8 cellular contexts compared by ENCODE assay signal in genomic region chr1:236604218-236605029, GRCh38. TPM values are rescaled to one million over a fixed set of nuclear protein-coding genes. Genes with fewer than 3 reads are reported as not detected.
DNase-seq lines count a peak whose midpoint lies in the region; ATAC-seq and TF ChIP-seq lines count a peak whose summit lies in the region.

A gene with protein sequence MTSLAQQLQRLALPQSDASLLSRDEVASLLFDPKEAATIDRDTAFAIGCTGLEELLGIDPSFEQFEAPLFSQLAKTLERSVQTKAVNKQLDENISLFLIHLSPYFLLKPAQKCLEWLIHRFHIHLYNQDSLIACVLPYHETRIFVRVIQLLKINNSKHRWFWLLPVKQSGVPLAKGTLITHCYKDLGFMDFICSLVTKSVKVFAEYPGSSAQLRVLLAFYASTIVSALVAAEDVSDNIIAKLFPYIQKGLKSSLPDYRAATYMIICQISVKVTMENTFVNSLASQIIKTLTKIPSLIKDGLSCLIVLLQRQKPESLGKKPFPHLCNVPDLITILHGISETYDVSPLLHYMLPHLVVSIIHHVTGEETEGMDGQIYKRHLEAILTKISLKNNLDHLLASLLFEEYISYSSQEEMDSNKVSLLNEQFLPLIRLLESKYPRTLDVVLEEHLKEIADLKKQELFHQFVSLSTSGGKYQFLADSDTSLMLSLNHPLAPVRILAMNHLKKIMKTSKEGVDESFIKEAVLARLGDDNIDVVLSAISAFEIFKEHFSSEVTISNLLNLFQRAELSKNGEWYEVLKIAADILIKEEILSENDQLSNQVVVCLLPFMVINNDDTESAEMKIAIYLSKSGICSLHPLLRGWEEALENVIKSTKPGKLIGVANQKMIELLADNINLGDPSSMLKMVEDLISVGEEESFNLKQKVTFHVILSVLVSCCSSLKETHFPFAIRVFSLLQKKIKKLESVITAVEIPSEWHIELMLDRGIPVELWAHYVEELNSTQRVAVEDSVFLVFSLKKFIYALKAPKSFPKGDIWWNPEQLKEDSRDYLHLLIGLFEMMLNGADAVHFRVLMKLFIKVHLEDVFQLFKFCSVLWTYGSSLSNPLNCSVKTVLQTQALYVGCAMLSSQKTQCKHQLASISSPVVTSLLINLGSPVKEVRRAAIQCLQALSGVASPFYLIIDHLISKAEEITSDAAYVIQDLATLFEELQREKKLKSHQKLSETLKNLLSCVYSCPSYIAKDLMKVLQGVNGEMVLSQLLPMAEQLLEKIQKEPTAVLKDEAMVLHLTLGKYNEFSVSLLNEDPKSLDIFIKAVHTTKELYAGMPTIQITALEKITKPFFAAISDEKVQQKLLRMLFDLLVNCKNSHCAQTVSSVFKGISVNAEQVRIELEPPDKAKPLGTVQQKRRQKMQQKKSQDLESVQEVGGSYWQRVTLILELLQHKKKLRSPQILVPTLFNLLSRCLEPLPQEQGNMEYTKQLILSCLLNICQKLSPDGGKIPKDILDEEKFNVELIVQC (N-terminal part only) (minus strand): TSS chr1:236604516. CDS start chr1:236604095, 421 bp downstream.

- DNase-seq in EH (ENCODE audit: low read depth) (peak; percentile 96), H4 (ENCODE audit: low spot score) (peak; percentile 94), LoVo (ENCODE audit: low spot score) (peak; percentile 94), RWPE2 (ENCODE audit: low spot score) (peak; percentile 89), fibroblast of peridontal ligament (ENCODE audit: extremely low read depth) (peak; percentile 94), natural killer cell (peak; percentile 74)
- DNase-seq in activated T-helper 2 cell treated with anti-CD3 and anti-CD28 coated beads, Interferon-gamma antibody, Interleukin-2, Interleukin-4, amounts not matched to agents 10 μg/mL and 5 μg/mL and 100 μg/mL, durations not matched to agents 14 hours and 24 hours and 36 hours (ENCODE audit: low spot score), result peak; percentile 82
- peak; percentile 86 for DNase-seq in stimulated activated naive CD4-positive, alpha-beta T cell treated with Interleukin-2 at 50 U/mL for 16 hours (lab: John Stamatoyannopoulos, UW)

- peak within 1 kb of the TSS; percentile 89 for H3K27ac Mint-ChIP-seq in activated T-helper 2 cell treated with anti-CD3 and anti-CD28 coated beads, Interferon-gamma antibody, Interleukin-2, Interleukin-4, amounts not matched to agents 10 μg/mL and 5 μg/mL and 100 μg/mL, durations not matched to agents 14 hours and 24 hours and 36 hours
- H3K27ac Mint-ChIP-seq in natural killer cell, result peak within 1 kb of the TSS; percentile 67 to 81

- peaks cover 24% of the 10 kb centered on the region for H3K4me1 Mint-ChIP-seq in activated T-helper 2 cell treated with anti-CD3 and anti-CD28 coated beads, Interferon-gamma antibody, Interleukin-2, Interleukin-4, amounts not matched to agents 10 μg/mL and 5 μg/mL and 100 μg/mL, durations not matched to agents 14 hours and 24 hours and 36 hours (ENCODE audit: low read depth)
- H3K4me1 Mint-ChIP-seq in natural killer cell, result peaks cover 9 to 18% of the 10 kb centered on the region in 2 donors

- H3K36me3 Mint-ChIP-seq in activated T-helper 2 cell treated with anti-CD3 and anti-CD28 coated beads, Interferon-gamma antibody, Interleukin-2, Interleukin-4, amounts not matched to agents 10 μg/mL and 5 μg/mL and 100 μg/mL, durations not matched to agents 14 hours and 24 hours and 36 hours (ENCODE audit: low read depth), result peaks cover 39% of the 10 kb centered on the region
- no peaks in the 10 kb centered on the region for H3K36me3 Mint-ChIP-seq in natural killer cell

- no peaks in the 10 kb centered on the region for H3K9me3 ChIP-seq in RWPE2 (ENCODE audit: severe bottlenecking)

- no peaks in the 10 kb centered on the region for H3K27me3 ChIP-seq in RWPE2 (ENCODE audit: insufficient read depth, poor library complexity, severe bottlenecking)

- ATAC-seq in RWPE2 (ENCODE audit: low read depth) (peak; percentile 98), natural killer cell (peak; percentile 91 to 93 (median 91))

- intact Hi-C loops in activated T-helper 2 cell treated with anti-CD3 and anti-CD28 coated beads, Interferon-gamma antibody, Interleukin-2, Interleukin-4, amounts not matched to agents 10 μg/mL and 5 μg/mL and 100 μg/mL, durations not matched to agents 14 hours and 24 hours and 36 hours (cut with micrococcal nuclease), result loop anchor here (2.0 to 10.0 kb wide), 5 partner anchors 80 to 780 kb away; partner anchors contain the start of genes ACTN2 and MTR
- intact Hi-C loops in natural killer cell (cut with micrococcal nuclease), result no loop called here

- H3K9me3 Mint-ChIP-seq in activated T-helper 2 cell treated with anti-CD3 and anti-CD28 coated beads, Interferon-gamma antibody, Interleukin-2, Interleukin-4, amounts not matched to agents 10 μg/mL and 5 μg/mL and 100 μg/mL, durations not matched to agents 14 hours and 24 hours and 36 hours, result no peaks in the 10 kb centered on the region
- H3K9me3 Mint-ChIP-seq in natural killer cell, result no peaks in the 10 kb centered on the region

- H3K4me1 ChIP-seq in RWPE2 (ENCODE audit: insufficient read depth, poor library complexity, severe bottlenecking), result peaks cover 3% of the 10 kb centered on the region

- no peak within 1 kb of the TSS for H3K27ac ChIP-seq in RWPE2 (ENCODE audit: poor library complexity, severe bottlenecking)

- peak within 1 kb of the TSS; percentile 82 for H3K4me3 ChIP-seq in RWPE2 (ENCODE audit: severe bottlenecking)

- peaks cover 28% of the 10 kb centered on the region for H3K36me3 ChIP-seq in RWPE2 (ENCODE audit: low read depth)

- H3K4me3 Mint-ChIP-seq in activated T-helper 2 cell treated with anti-CD3 and anti-CD28 coated beads, Interferon-gamma antibody, Interleukin-2, Interleukin-4, amounts not matched to agents 10 μg/mL and 5 μg/mL and 100 μg/mL, durations not matched to agents 14 hours and 24 hours and 36 hours (ENCODE audit: low read depth), result peak within 1 kb of the TSS; percentile 90
- peak within 1 kb of the TSS; percentile 94 for H3K4me3 Mint-ChIP-seq in natural killer cell

- H3K27me3 Mint-ChIP-seq in activated T-helper 2 cell treated with anti-CD3 and anti-CD28 coated beads, Interferon-gamma antibody, Interleukin-2, Interleukin-4, amounts not matched to agents 10 μg/mL and 5 μg/mL and 100 μg/mL, durations not matched to agents 14 hours and 24 hours and 36 hours (ENCODE audit: low read depth), result peaks cover 5% of the 10 kb centered on the region
- H3K27me3 Mint-ChIP-seq in natural killer cell (ENCODE audit: low read depth in 2 of 2), result peaks cover 2 to 12% of the 10 kb centered on the region in 2 donors

- no peak for TF ChIP-seq CTCF in RWPE2 (IDR thresholded peaks at IDR 0.05; ENCODE audit: poor library complexity, severe bottlenecking)
- TF ChIP-seq CTCF in natural killer cell (IDR thresholded peaks at IDR 0.05), result no peak

RNA-seq across cellular contexts. Expression of the gene that starts here (rescaled TPM):
- total RNA-seq in H4 (2014; rRNA removed; shearing (Covaris generic)), result 27.5 and 30.9 TPM in 2 replicates
- 62.0 and 66.1 TPM in 2 replicates for total RNA-seq in activated T-helper 2 cell treated with anti-CD3 and anti-CD28 coated beads, Interferon-gamma antibody, Interleukin-2, Interleukin-4, amounts not matched to agents 10 μg/mL and 5 μg/mL and 100 μg/mL, durations not matched to agents 14 hours and 24 hours and 36 hours
- 10 to 100 TPM; 29.0 to 43.0 (median 35.3) TPM for total RNA-seq in natural killer cell
